19 cellular contexts compared by ENCODE assay signal in the genomic region with DNA sequence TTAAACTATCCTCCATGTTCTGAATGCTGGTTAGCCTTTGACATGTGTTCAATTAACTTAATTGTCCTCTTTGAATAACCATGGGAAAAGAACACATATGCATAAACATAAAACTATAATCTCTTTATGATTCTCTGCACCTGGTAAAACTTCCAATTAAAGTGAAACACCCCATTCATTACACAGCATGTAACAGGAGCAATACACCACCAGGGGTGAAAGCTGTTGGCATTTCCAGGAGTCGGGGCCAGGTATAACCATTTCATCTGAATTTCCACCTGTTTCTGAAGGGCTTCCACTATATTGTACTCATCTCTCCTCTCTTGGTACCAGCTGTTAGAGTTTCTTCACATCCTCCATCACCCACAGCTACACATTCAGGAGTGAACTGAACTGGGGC.
"Had no signal": no experiment of that assay in that cellular context is flagged by ENCODE, and none has a peak within 500 bp of the region (broad histone marks: within the 10 kb centered on the region; RNA-seq: fewer than 3 reads in every experiment).

No MANE protein-coding gene starts in this region.

- H3K9ac ChIP-seq: neural progenitor cell had no signal

- H2AFZ ChIP-seq: neural progenitor cell had no signal

- H3K27me3 ChIP-seq: gastrocnemius medialis, heart right ventricle, neural progenitor cell, pancreas had no signal

- H3K27ac Mint-ChIP-seq: activated B cell treated with CpG ODN at 0.5 μM for 24 hours; activated CD4-positive, alpha-beta T cell treated with anti-CD3 and anti-CD28 coated beads, Interleukin-2, amount 10 ng/mL, durations not matched to agents 24 days and 14 days; activated CD8-positive, alpha-beta T cell treated with anti-CD3 and anti-CD28 coated beads, Interleukin-2, amount 10 ng/mL, durations not matched to agents 7 days and 5 days; activated naive CD8-positive, alpha-beta T cell treated with anti-CD3 and anti-CD28 coated beads for 36 hours; activated T-cell treated with anti-CD3 and anti-CD28 coated beads, Interleukin-2, amount 50 U/mL, for 72 hours; effector memory CD8-positive, alpha-beta T cell; mesothelial cell of epicardium; neural progenitor cell had no signal

- H3K36me3 ChIP-seq: gastrocnemius medialis, heart right ventricle, neural progenitor cell, pancreas had no signal

- ATAC-seq: activated CD8-positive, alpha-beta T cell treated with anti-CD3 and anti-CD28 coated beads, Interleukin-2, amount 10 ng/mL, durations not matched to agents 7 days and 5 days; activated T-cell treated with anti-CD3 and anti-CD28 coated beads, Interleukin-2, amount 50 U/mL, for 72 hours; effector memory CD8-positive, alpha-beta T cell; gastrocnemius medialis; heart right ventricle; pancreas; sciatic nerve; stimulated activated naive CD8-positive, alpha-beta T cell treated with anti-CD3 and anti-CD28 coated beads, Interleukin-15, Interleukin-2, amounts not matched to agents 100 U/mL and 50 U/mL, for 24 hours had no signal

- H3K9me3 ChIP-seq: gastrocnemius medialis, heart right ventricle, pancreas had no signal

- H3K27me3 Mint-ChIP-seq: activated B cell treated with CpG ODN at 0.5 μM for 24 hours; activated CD4-positive, alpha-beta T cell treated with anti-CD3 and anti-CD28 coated beads, Interleukin-2, amount 10 ng/mL, durations not matched to agents 24 days and 14 days; activated naive CD8-positive, alpha-beta T cell treated with anti-CD3 and anti-CD28 coated beads for 36 hours; effector memory CD8-positive, alpha-beta T cell had no signal

- H3K27ac ChIP-seq: gastrocnemius medialis, heart right ventricle, neural progenitor cell, pancreas had no signal

- H3K36me3 Mint-ChIP-seq: activated naive CD8-positive, alpha-beta T cell treated with anti-CD3 and anti-CD28 coated beads for 36 hours; neural progenitor cell had no signal

- H3K4me3 ChIP-seq: gastrocnemius medialis, heart right ventricle, lung, neural progenitor cell, pancreas had no signal

- H3K4me1 Mint-ChIP-seq: activated B cell treated with CpG ODN at 0.5 μM for 24 hours; activated CD4-positive, alpha-beta T cell treated with anti-CD3 and anti-CD28 coated beads, Interleukin-2, amount 10 ng/mL, durations not matched to agents 24 days and 14 days; activated naive CD8-positive, alpha-beta T cell treated with anti-CD3 and anti-CD28 coated beads for 36 hours; mesothelial cell of epicardium had no signal

- H3K4me3 Mint-ChIP-seq: activated B cell treated with CpG ODN at 0.5 μM for 24 hours; activated CD4-positive, alpha-beta T cell treated with anti-CD3 and anti-CD28 coated beads, Interleukin-2, amount 10 ng/mL, durations not matched to agents 24 days and 14 days; activated CD8-positive, alpha-beta T cell treated with anti-CD3 and anti-CD28 coated beads, Interleukin-2, amount 10 ng/mL, durations not matched to agents 7 days and 5 days; activated naive CD8-positive, alpha-beta T cell treated with anti-CD3 and anti-CD28 coated beads for 36 hours; activated T-cell treated with anti-CD3 and anti-CD28 coated beads, Interleukin-2, amount 50 U/mL, for 72 hours; effector memory CD8-positive, alpha-beta T cell; mesothelial cell of epicardium; neural progenitor cell had no signal

- H3K4me2 ChIP-seq: neural progenitor cell had no signal

- H3K9me3 Mint-ChIP-seq: activated B cell treated with CpG ODN at 0.5 μM for 24 hours; activated CD4-positive, alpha-beta T cell treated with anti-CD3 and anti-CD28 coated beads, Interleukin-2, amount 10 ng/mL, durations not matched to agents 24 days and 14 days had no signal

- DNase-seq: activated B cell treated with CpG ODN at 0.5 μM for 24 hours; activated CD4-positive, alpha-beta T cell treated with anti-CD3 and anti-CD28 coated beads, Interleukin-2, amount 10 ng/mL, durations not matched to agents 24 days and 14 days; activated CD8-positive, alpha-beta memory T cell treated with anti-CD3 and anti-CD28 coated beads, Interleukin-2, amount 50 U/mL, for 48 hours; activated CD8-positive, alpha-beta T cell treated with anti-CD3 and anti-CD28 coated beads, Interleukin-2, amount 10 ng/mL, durations not matched to agents 7 days and 5 days; activated naive CD8-positive, alpha-beta T cell treated with anti-CD3 and anti-CD28 coated beads for 36 hours; activated T-cell treated with anti-CD3 and anti-CD28 coated beads, Interleukin-2, amount 50 U/mL, for 72 hours; amygdala; cerebellar nuclear complex; dermis blood vessel endothelial cell; effector memory CD8-positive, alpha-beta T cell; gastrocnemius medialis; heart right ventricle; pancreas; stimulated activated naive CD8-positive, alpha-beta T cell treated with anti-CD3 and anti-CD28 coated beads, Interleukin-15, Interleukin-2, amounts not matched to agents 100 U/mL and 50 U/mL, for 24 hours; trophoblast cell had no signal

- H3K4me1 ChIP-seq: gastrocnemius medialis, heart right ventricle, neural progenitor cell, pancreas had no signal
